In the genomic region with DNA sequence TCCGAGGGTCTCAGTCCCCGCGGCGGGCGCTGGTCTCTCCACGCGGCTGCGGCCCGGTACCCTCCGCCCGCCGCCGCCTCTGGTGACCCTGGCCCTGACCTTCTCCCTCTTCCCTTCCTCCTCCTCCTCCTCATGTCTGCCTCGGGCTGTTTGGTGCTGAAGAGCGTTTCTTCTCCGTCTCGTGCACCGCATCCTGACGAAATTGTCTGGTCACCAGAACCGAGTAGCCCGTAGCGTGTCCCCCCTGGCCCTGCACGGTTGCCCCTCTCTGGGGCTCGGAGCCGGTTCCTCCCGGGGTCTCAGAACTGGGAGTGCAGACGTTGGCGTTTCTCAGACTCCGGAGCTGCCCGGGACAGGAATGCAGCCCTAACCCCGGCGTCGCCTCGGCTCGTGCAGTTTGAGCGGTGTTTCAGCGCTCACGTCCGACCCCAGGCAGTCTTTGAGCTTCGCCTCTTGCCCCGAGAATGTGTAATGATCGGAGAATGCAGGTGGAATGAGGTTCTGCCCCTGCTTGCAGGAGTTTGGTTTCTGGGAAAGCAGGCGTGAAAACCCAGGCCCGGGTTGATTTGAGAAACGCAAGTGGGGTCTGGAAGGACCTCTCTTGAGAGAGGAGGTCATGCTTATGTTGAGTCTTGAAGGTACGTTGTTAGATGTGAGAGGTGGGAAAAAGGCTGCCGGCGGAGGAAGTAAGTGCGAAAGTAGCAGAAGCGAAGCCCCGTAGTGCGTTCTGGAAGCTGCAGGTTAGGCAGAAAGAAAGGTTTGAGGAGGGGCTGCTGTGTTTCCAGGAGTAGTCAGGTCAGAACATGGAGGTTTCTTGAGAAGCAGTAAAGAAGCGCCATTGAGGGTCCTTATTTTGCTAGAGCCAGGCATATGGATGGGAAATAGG, we compare ENCODE assay signal across 8 cellular contexts. TPM values are rescaled to one million over a fixed set of nuclear protein-coding genes. Genes with fewer than 3 reads are reported as not detected.
DNase-seq lines count a peak whose midpoint lies in the region; ATAC-seq and TF ChIP-seq lines count a peak whose summit lies in the region.

No MANE protein-coding gene starts in this region.

- no peaks in the 10 kb centered on the region for H3K9me3 ChIP-seq in CD8-positive, alpha-beta T cell (ENCODE audit: low read length)
- H3K9me3 ChIP-seq in Karpas-422 (ENCODE audit: low read length) (no peaks in the 10 kb centered on the region), skeletal muscle tissue (ENCODE audit: control insufficient read depth in 3 of 3, low read length in 3 of 3) (no peaks in the 10 kb centered on the region)

- H3K9me3 Mint-ChIP-seq in CD8-positive, alpha-beta T cell = no peaks in the 10 kb centered on the region
- no peaks in the 10 kb centered on the region for H3K9me3 Mint-ChIP-seq in activated naive CD4-positive, alpha-beta T cell treated with anti-CD3 and anti-CD28 coated beads, Interleukin-2, amount 50 U/mL, for 72 hours

- peak overlapping the region; percentile 96 for H3K4me3 Mint-ChIP-seq in CD8-positive, alpha-beta T cell

- no peak overlapping the region for H2AFZ ChIP-seq in Karpas-422 (ENCODE audit: low read length)

- H4K20me1 ChIP-seq in Karpas-422 (ENCODE audit: insufficient read depth, low read depth, low read length) = peaks cover 38% of the 10 kb centered on the region

- CTCF ChIA-PET in CD8-positive, alpha-beta T cell (lab: Charles Lee) = interaction anchor here (0.6 to 2.8 kb wide), 8 partner anchors 18 to 318 kb away, joined by 3 to 17 read pairs (median 4); no protein-coding TSS in a partner anchor

- H3K4me1 Mint-ChIP-seq in CD8-positive, alpha-beta T cell (ENCODE audit: low read depth) = peaks cover 55% of the 10 kb centered on the region

- TF ChIP-seq CTCF in CD8-positive, alpha-beta T cell (IDR thresholded peaks at IDR 0.05) = no peak

- peak overlapping the region; percentile 86 for H3K27ac Mint-ChIP-seq in CD8-positive, alpha-beta T cell
- H3K27ac Mint-ChIP-seq in activated naive CD4-positive, alpha-beta T cell treated with anti-CD3 and anti-CD28 coated beads, Interleukin-2, amount 50 U/mL, for 72 hours = peak overlapping the region; percentile 83 to 97

- peak in 2 of 7 experiments; percentile 24 to 38 for DNase-seq in CD8-positive, alpha-beta T cell
- DNase-seq in Karpas-422 (peak; percentile 73), NCI-H1048 (lab: John Stamatoyannopoulos, UW) (no peak)
- peak in 1 of 2 donors; percentile 66 for DNase-seq in activated naive CD4-positive, alpha-beta T cell treated with anti-CD3 and anti-CD28 coated beads, Interleukin-2, amount 50 U/mL, for 72 hours (ENCODE audit: low spot score in 2 of 2)

- H3K4me1 ChIP-seq in CD8-positive, alpha-beta T cell (ENCODE audit: insufficient read depth, low read length) = peaks cover 46% of the 10 kb centered on the region
- H3K4me1 ChIP-seq in Karpas-422 (ENCODE audit: low read length) (peaks cover 36% of the 10 kb centered on the region), skeletal muscle tissue (ENCODE audit: control insufficient read depth in 3 of 3, insufficient read depth in 3 of 3, low read length in 3 of 3) (peaks cover 26 to 32% (median 31%) of the 10 kb centered on the region in 3 donors)

- H3K9me2 ChIP-seq in Karpas-422 (replicated peaks; ENCODE audit: insufficient read depth, low read length) = no peaks in the 10 kb centered on the region

- peak overlapping the region; percentile 98 for H3K9ac ChIP-seq in Karpas-422 (ENCODE audit: low read length)
- H3K9ac ChIP-seq in skeletal muscle tissue (ENCODE audit: low read depth in 1 of 3, low read length in 3 of 3) = peak overlapping the region; percentile 92 to 93 (median 93)

- H3K4me2 ChIP-seq in Karpas-422 (ENCODE audit: low read depth, low read length, poor library complexity, severe bottlenecking) = peak overlapping the region; percentile 91

- peaks cover 10% of the 10 kb centered on the region for H3K36me3 Mint-ChIP-seq in CD8-positive, alpha-beta T cell
- H3K36me3 Mint-ChIP-seq in activated naive CD4-positive, alpha-beta T cell treated with anti-CD3 and anti-CD28 coated beads, Interleukin-2, amount 50 U/mL, for 72 hours = peaks cover 19 to 26% of the 10 kb centered on the region in 2 donors

- intact Hi-C loops in CD8-positive, alpha-beta T cell (cut with DNase I, micrococcal nuclease) = loop anchor here (1.0 to 5.0 kb wide), 8 partner anchors 27 to 277 kb away; a partner anchor contains a TSS

- no peak for ATAC-seq in CD8-positive, alpha-beta T cell
- ATAC-seq in GM19467 (IDR thresholded peaks at IDR 0.05; ENCODE audit: unreplicated experiment) (peak; percentile 1), HG03280 (IDR thresholded peaks at IDR 0.05; ENCODE audit: unreplicated experiment) (no peak)
- peak in 1 of 2 donors; percentile 33 for ATAC-seq in activated naive CD4-positive, alpha-beta T cell treated with anti-CD3 and anti-CD28 coated beads, Interleukin-2, amount 50 U/mL, for 72 hours

- H3K4me3 ChIP-seq in CD8-positive, alpha-beta T cell (ENCODE audit: low read depth, low read length) = peak overlapping the region; percentile 82
- H3K4me3 ChIP-seq in Karpas-422 (ENCODE audit: low read length) = peak overlapping the region; percentile 93
- H3K4me3 ChIP-seq in iPS-11a (ENCODE audit: low read depth, low read length) = peak overlapping the region; percentile 90
- H3K4me3 ChIP-seq in skeletal muscle tissue (ENCODE audit: low read length in 3 of 3) = peak overlapping the region; percentile 89 to 93 (median 92)

- no peaks in the 10 kb centered on the region for H3K27me3 Mint-ChIP-seq in CD8-positive, alpha-beta T cell (ENCODE audit: low read depth)

- no peaks in the 10 kb centered on the region for H3K27me3 ChIP-seq in CD8-positive, alpha-beta T cell (ENCODE audit: insufficient read depth, low read length)
- no peaks in the 10 kb centered on the region for H3K27me3 ChIP-seq in Karpas-422 (ENCODE audit: low read length)
- no peaks in the 10 kb centered on the region for H3K27me3 ChIP-seq in skeletal muscle tissue (ENCODE audit: control insufficient read depth in 3 of 3, insufficient read depth in 3 of 3, low read length in 3 of 3)

- H3K36me3 ChIP-seq in CD8-positive, alpha-beta T cell (ENCODE audit: insufficient read depth, low read length) = no peaks in the 10 kb centered on the region
- H3K36me3 ChIP-seq in Karpas-422 (ENCODE audit: insufficient read depth, low read length) = no peaks in the 10 kb centered on the region; the same call in 1 of the 2 replicates
- H3K36me3 ChIP-seq in skeletal muscle tissue (ENCODE audit: control insufficient read depth in 3 of 3, insufficient read depth in 3 of 3, low read length in 3 of 3) = no peaks in the 10 kb centered on the region

- POLR2A ChIA-PET in CD8-positive, alpha-beta T cell (lab: Charles Lee) = interaction anchor here (0.7 to 1.5 kb wide), 7 partner anchors 21 to 312 kb away, joined by 3 to 5 read pairs (median 3); no protein-coding TSS in a partner anchor

- H3K79me2 ChIP-seq in Karpas-422 (ENCODE audit: low read length) = peaks cover 55% of the 10 kb centered on the region

- peak overlapping the region; percentile 54 for H3K27ac ChIP-seq in CD8-positive, alpha-beta T cell (ENCODE audit: low read depth, low read length)
- H3K27ac ChIP-seq in Karpas-422 (ENCODE audit: low read length) (peak overlapping the region; percentile 43; the same call in 1 of the 2 replicates), skeletal muscle tissue (ENCODE audit: low read depth, low read length) (peak overlapping the region; percentile 66)

RNA-seq across cellular contexts. Expression of a gene that starts 0.7 kb away (rescaled TPM):
- total RNA-seq in CD8-positive, alpha-beta T cell = 100 to 1,000 TPM; 151 to 160 TPM
- 72.5 and 96.5 TPM in 2 replicates for total RNA-seq in Karpas-422 (2014; rRNA removed; shearing (Covaris generic); ENCODE audit: low replicate concordance)
- 100 to 1,000 TPM; 141 to 227 TPM for total RNA-seq in activated naive CD4-positive, alpha-beta T cell treated with anti-CD3 and anti-CD28 coated beads, Interleukin-2, amount 50 U/mL, for 72 hours
- 41.2 TPM for total RNA-seq in skeletal muscle tissue

RNA-seq across cellular contexts. Expression of a gene that starts 27.4 kb away (rescaled TPM):
- total RNA-seq in CD8-positive, alpha-beta T cell = 1 to 10 TPM; 1.8 to 2.5 TPM
- total RNA-seq in Karpas-422 (2014; rRNA removed; shearing (Covaris generic); ENCODE audit: low replicate concordance) = 1.6 TPM in 1 of 2 replicates, not detected in the other
- total RNA-seq in activated naive CD4-positive, alpha-beta T cell treated with anti-CD3 and anti-CD28 coated beads, Interleukin-2, amount 50 U/mL, for 72 hours = 100 to 1,000 TPM; 531 to 706 TPM
- total RNA-seq in skeletal muscle tissue = not detected

Comparison
In these comparisons a context has a peak if more than half of its experiments do, and no peak if none do; other contexts are left out.
1. RNA of a gene that starts 27.4 kb away (total RNA-seq): 531 to 706 TPM in activated naive CD4-positive, alpha-beta T cell treated with anti-CD3 and anti-CD28 coated beads, Interleukin-2, amount 50 U/mL, for 72 hours; 1.8 to 2.5 TPM in CD8-positive, alpha-beta T cell, 1.6 TPM in Karpas-422 and not detected in skeletal muscle tissue (single experiment); every median in the first group is over 100 times any median in the second.
2. Peak in every context shown above with its lines, with median percentiles within 50 percentile points of each other: H3K27ac ChIP-seq and H3K4me3 ChIP-seq.